Comparison of ENCODE assay signal across 11 cellular contexts in genomic region chr11:124578761-124579160, GRCh38. TPM values are rescaled to one million over a fixed set of nuclear protein-coding genes. Genes with fewer than 3 reads are reported as not detected.
"Had no signal": no experiment of that assay in that cellular context is flagged by ENCODE, and none has a peak within 500 bp of the region (broad histone marks: within the 10 kb centered on the region; RNA-seq: fewer than 3 reads in every experiment).

No MANE protein-coding gene starts in this region.

- H3K27ac Mint-ChIP-seq: HFFc6, IgD-negative memory B cell had no signal

- H3K4me3 ChIP-seq: GM23248, HAP-1 had no signal

- H3K4me1 ChIP-seq: HAP-1 had no signal

- H3K27ac ChIP-seq: GM23248, HL-60 had no signal

- H3K9me3 ChIP-seq: HAP-1 had no signal

- ATAC-seq: HCT116, HepG2 had no signal

- H3K4me1 Mint-ChIP-seq: IgD-negative memory B cell had no signal

- H3K4me3 Mint-ChIP-seq: HFFc6, IgD-negative memory B cell had no signal

- H3K9me3 Mint-ChIP-seq: HFFc6, IgD-negative memory B cell had no signal

- DNase-seq: GM23248, GOT3, H7, HFFc6 had no signal

- H3K36me3 ChIP-seq: HAP-1 had no signal

- H3K36me3 Mint-ChIP-seq: IgD-negative memory B cell had no signal

RNA-seq across cellular contexts. Expression of gene OR8A1, which starts 9.0 kb away (rescaled TPM):
- total RNA-seq: GM23248, H4, H7, HepG2, HFFc6, HT1080 had no signal

RNA-seq across cellular contexts. Expression of gene PANX3, which starts 32.5 kb away (rescaled TPM):
- total RNA-seq: GM23248, H4, H7, HepG2, HFFc6, HT1080 had no signal

RNA-seq across cellular contexts. Expression of gene OR8B12, which starts 35.3 kb away (rescaled TPM):
- total RNA-seq: GM23248, H4, H7, HepG2, HFFc6, HT1080 had no signal
